In the genomic region with DNA sequence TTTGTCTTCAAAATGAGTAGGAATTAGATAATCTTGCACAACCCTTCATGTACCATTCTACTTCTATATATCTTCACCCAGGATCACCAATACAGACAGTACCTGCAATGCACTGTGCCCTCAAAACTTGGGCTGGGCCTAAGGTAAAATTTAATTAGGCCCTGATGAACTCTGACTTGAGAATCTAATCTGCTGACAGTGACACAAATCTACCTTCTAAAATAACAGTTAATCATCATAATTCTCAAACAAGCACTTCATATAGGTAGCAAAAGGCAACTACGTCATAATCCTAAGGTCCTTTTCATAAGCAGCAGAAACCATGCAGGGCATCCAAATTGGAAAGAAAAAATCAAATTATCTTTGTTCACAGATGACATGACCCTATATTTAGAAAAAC, we compare ENCODE assay signal across 1 cellular context.
TF ChIP-seq lines count a peak whose summit lies in the region.

No MANE protein-coding gene starts in this region.

TF ChIP-seq in HepG2, 621 proteins besides CTCF, POLR2A, EP300 and RAD21:
- TF ChIP-seq ZNF142 (CRISPR knock-in tag; IDR thresholded peaks at IDR 0.05) (no peak), ATRX (CRISPR knock-in tag; IDR thresholded peaks at IDR 0.05; ENCODE audit: borderline replicate concordance) (no peak), ZFP62 (CRISPR knock-in tag; IDR thresholded peaks at IDR 0.05) (no peak), RFXAP (CRISPR knock-in tag; IDR thresholded peaks at IDR 0.05; ENCODE audit: borderline replicate concordance) (no peak), ZNF180 (CRISPR knock-in tag; IDR thresholded peaks at IDR 0.05; ENCODE audit: borderline replicate concordance, low read depth) (no peak), NR1H2 (CRISPR knock-in tag; IDR thresholded peaks at IDR 0.05; ENCODE audit: borderline replicate concordance, low read depth) (no peak), BCL6 (CRISPR knock-in tag; IDR thresholded peaks at IDR 0.05) (no peak), SNAPC4 (CRISPR knock-in tag; IDR thresholded peaks at IDR 0.05) (no peak), MAFK (conservative IDR thresholded peaks at IDR 0.05 in 1 of 2, IDR thresholded peaks at IDR 0.05 in 1 of 2; ENCODE audit: low read length in 2 of 2) (peak; percentile 32 to 83; a peak in 2 of 4 replicates), ZNF382 (CRISPR knock-in tag; IDR thresholded peaks at IDR 0.05; ENCODE audit: borderline replicate concordance) (no peak), SETDB1 (CRISPR knock-in tag; IDR thresholded peaks at IDR 0.05; ENCODE audit: borderline replicate concordance) (no peak), PRMT3 (CRISPR knock-in tag; IDR thresholded peaks at IDR 0.05; ENCODE audit: borderline replicate concordance, low read depth) (no peak), MAFF (IDR thresholded peaks at IDR 0.05; ENCODE audit: low read depth, low read length) (peak; percentile 67), SUZ12 (IDR thresholded peaks at IDR 0.05; ENCODE audit: low read depth, low read length) (no peak), TBX2 (CRISPR knock-in tag; IDR thresholded peaks at IDR 0.05; ENCODE audit: borderline replicate concordance) (no peak), ZNF891 (CRISPR knock-in tag; IDR thresholded peaks at IDR 0.05) (no peak)
- TF ChIP-seq, protein P1, sequence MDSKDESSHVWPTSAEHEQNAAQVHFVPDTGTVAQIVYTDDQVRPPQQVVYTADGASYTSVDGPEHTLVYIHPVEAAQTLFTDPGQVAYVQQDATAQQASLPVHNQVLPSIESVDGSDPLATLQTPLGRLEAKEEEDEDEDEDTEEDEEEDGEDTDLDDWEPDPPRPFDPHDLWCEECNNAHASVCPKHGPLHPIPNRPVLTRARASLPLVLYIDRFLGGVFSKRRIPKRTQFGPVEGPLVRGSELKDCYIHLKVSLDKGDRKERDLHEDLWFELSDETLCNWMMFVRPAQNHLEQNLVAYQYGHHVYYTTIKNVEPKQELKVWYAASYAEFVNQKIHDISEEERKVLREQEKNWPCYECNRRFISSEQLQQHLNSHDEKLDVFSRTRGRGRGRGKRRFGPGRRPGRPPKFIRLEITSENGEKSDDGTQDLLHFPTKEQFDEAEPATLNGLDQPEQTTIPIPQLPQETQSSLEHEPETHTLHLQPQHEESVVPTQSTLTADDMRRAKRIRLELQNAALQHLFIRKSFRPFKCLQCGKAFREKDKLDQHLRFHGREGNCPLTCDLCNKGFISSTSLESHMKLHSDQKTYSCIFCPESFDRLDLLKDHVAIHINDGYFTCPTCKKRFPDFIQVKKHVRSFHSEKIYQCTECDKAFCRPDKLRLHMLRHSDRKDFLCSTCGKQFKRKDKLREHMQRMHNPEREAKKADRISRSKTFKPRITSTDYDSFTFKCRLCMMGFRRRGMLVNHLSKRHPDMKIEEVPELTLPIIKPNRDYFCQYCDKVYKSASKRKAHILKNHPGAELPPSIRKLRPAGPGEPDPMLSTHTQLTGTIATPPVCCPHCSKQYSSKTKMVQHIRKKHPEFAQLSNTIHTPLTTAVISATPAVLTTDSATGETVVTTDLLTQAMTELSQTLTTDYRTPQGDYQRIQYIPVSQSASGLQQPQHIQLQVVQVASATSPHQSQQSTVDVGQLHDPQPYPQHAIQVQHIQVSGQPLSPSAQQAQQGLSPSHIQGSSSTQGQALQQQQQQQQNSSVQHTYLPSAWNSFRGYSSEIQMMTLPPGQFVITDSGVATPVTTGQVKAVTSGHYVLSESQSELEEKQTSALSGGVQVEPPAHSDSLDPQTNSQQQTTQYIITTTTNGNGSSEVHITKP (CRISPR knock-in tag; IDR thresholded peaks at IDR 0.05; ENCODE audit: low read depth): no peak
TF ChIP-seq in HepG2: peak in this region for 2.
